In the genomic region with DNA sequence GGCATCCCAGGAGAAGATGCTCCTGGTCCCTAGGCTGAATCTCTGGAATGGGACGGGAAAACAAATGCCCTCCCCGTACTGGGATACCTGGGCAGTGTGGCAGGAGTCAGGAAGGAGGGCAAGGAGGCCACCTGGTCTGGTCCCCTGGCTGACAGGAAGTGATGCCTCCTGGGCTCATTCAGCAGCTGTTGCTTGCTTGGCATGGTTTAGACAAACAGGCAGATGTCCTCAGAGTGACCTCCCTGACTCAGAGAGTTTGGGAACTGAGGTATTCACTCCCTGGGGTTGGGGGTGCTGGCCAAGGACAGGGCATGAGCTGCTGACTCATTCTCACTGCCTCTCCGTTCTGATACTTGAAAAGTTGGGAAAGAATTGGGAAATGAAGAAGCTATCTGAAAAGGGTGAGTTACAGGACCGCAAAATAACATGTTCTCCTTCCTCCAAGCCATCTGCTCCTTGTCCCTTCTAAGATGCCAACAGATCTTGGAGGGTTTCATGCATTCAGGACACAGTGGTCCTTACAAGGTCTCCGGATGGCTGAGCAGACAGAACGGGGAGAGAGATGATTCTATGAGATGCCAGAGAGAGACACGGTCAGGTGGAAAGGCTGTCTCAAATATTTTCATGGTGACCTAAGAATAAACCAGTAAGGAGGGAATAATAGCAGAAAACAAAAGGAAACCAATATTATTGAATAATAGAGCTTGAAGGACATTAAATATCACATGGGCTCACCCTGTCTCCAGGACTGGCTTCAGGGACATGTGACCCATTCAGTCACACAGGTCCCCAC, we compare ENCODE assay signal across 9 cellular contexts.
DNase-seq lines count a peak whose midpoint lies in the region; ATAC-seq and TF ChIP-seq lines count a peak whose summit lies in the region.
"Had no signal": no experiment of that assay in that cellular context is flagged by ENCODE, and none has a peak within 500 bp of the region (broad histone marks: within the 10 kb centered on the region; RNA-seq: fewer than 3 reads in every experiment).

No MANE protein-coding gene starts in this region.

- H2AFZ ChIP-seq in OCI-LY7 (ENCODE audit: low read length): no peak overlapping the region

- peaks cover 3% of the 10 kb centered on the region for H3K27me3 Mint-ChIP-seq in endothelial cell (ENCODE audit: unreplicated experiment)
- no peaks in the 10 kb centered on the region for H3K27me3 Mint-ChIP-seq in endodermal cell (ENCODE audit: insufficient read depth)

- H3K4me1 Mint-ChIP-seq in endothelial cell (ENCODE audit: unreplicated experiment) (no peaks in the 10 kb centered on the region), endodermal cell (no peaks in the 10 kb centered on the region)

- H3K4me3 Mint-ChIP-seq in endothelial cell (ENCODE audit: unreplicated experiment) (no peak overlapping the region), endodermal cell (no peak overlapping the region)
- H3K4me3 Mint-ChIP-seq: dendritic cell treated with granulocyte-macrophage colony-stimulating factor and Interleukin-4, amounts not matched to agents 40 ng/mL and 50 ng/mL, for 4 days had no signal

- peak; percentile 67 for ATAC-seq in thoracic aorta (ENCODE audit: insufficient number of reproducible peaks, low FRiP score, low read depth)

- H3K36me3 Mint-ChIP-seq in endothelial cell (ENCODE audit: low read depth, unreplicated experiment) (peaks cover 5% of the 10 kb centered on the region), endodermal cell (ENCODE audit: low read depth) (no peaks in the 10 kb centered on the region)

- H3K4me3 ChIP-seq in HFF-Myc (replicated peaks; ENCODE audit: low read depth, low read length) (no peak overlapping the region), ascending aorta (no peak overlapping the region), right atrium auricular region (no peak overlapping the region), thoracic aorta (no peak overlapping the region), OCI-LY7 (ENCODE audit: low read depth, low read length, poor library complexity, severe bottlenecking) (no peak overlapping the region), endodermal cell (ENCODE audit: low read length) (no peak overlapping the region)

- H3K27ac Mint-ChIP-seq in endothelial cell (ENCODE audit: unreplicated experiment) (no peak overlapping the region), endodermal cell (no peak overlapping the region)
- H3K27ac Mint-ChIP-seq: dendritic cell treated with granulocyte-macrophage colony-stimulating factor and Interleukin-4, amounts not matched to agents 40 ng/mL and 50 ng/mL, for 4 days had no signal

- H3K9me3 ChIP-seq in ascending aorta (no peaks in the 10 kb centered on the region), right atrium auricular region (no peaks in the 10 kb centered on the region), thoracic aorta (no peaks in the 10 kb centered on the region), OCI-LY7 (ENCODE audit: low read length) (no peaks in the 10 kb centered on the region), endodermal cell (ENCODE audit: control insufficient read depth, low read length) (no peaks in the 10 kb centered on the region)

- 92 to 94% methylated on average over 5 to 7 of the region's 7 CpGs for WGBS in endodermal cell (ENCODE audit: insufficient coverage in 1 of 2, insufficient read length in 1 of 2), 2 experiments

- H3K4me1 ChIP-seq in ascending aorta (no peaks in the 10 kb centered on the region), right atrium auricular region (no peaks in the 10 kb centered on the region), thoracic aorta (ENCODE audit: control insufficient read depth in 1 of 2, low read depth in 2 of 2) (peaks cover 0 to 33% of the 10 kb centered on the region in 2 donors), OCI-LY7 (ENCODE audit: insufficient read depth, low read length, poor library complexity, severe bottlenecking) (no peaks in the 10 kb centered on the region), endodermal cell (ENCODE audit: control insufficient read depth, insufficient read depth, low read length) (no peaks in the 10 kb centered on the region)

- TF ChIP-seq CTCF in HFF-Myc (IDR thresholded peaks at IDR 0.05; ENCODE audit: low read depth, low read length, missing control alignments) (no peak), ascending aorta (IDR thresholded peaks at IDR 0.05) (no peak), right atrium auricular region (IDR thresholded peaks at IDR 0.05) (no peak), thoracic aorta (IDR thresholded peaks at IDR 0.05) (no peak), OCI-LY7 (conservative IDR thresholded peaks at IDR 0.05; ENCODE audit: low read length) (no peak), endothelial cell (IDR thresholded peaks at IDR 0.05; ENCODE audit: unreplicated experiment) (no peak), endodermal cell (conservative IDR thresholded peaks at IDR 0.05) (no peak)

- DNase-seq in HFF-Myc (ENCODE audit: extremely low read depth, low read depth): peak; percentile 69
- peak; percentile 55 to 87 for DNase-seq in ascending aorta (ENCODE audit: low spot score in 2 of 2)
- DNase-seq in right atrium auricular region (ENCODE audit: low spot score): peak; percentile 94
- peak; percentile 59 for DNase-seq in thoracic aorta (ENCODE audit: low spot score)
- DNase-seq in OCI-LY7 (ENCODE audit: low spot score): no peak
- DNase-seq in activated CD4-positive, alpha-beta T cell treated with anti-CD3 and anti-CD28 coated beads for 48 hours: no peak
- DNase-seq in endothelial cell (ENCODE audit: low spot score): no peak
- DNase-seq in endodermal cell: no peak

- CTCF ChIA-PET in OCI-LY7 (lab: Charles Lee; ENCODE audit: unreplicated experiment): no interaction called here

- no peaks in the 10 kb centered on the region for H3K36me3 ChIP-seq in ascending aorta
- H3K36me3 ChIP-seq in right atrium auricular region: no peaks in the 10 kb centered on the region
- no peaks in the 10 kb centered on the region for H3K36me3 ChIP-seq in thoracic aorta
- no peaks in the 10 kb centered on the region for H3K36me3 ChIP-seq in OCI-LY7 (ENCODE audit: insufficient read depth, low read length)
- no peaks in the 10 kb centered on the region for H3K36me3 ChIP-seq in endodermal cell (ENCODE audit: control insufficient read depth, insufficient read depth, low read length)

- no peaks in the 10 kb centered on the region for H3K27me3 ChIP-seq in ascending aorta
- no peaks in the 10 kb centered on the region for H3K27me3 ChIP-seq in right atrium auricular region
- H3K27me3 ChIP-seq in thoracic aorta (replicated peaks; ENCODE audit: insufficient read depth): no peaks in the 10 kb centered on the region
- no peaks in the 10 kb centered on the region for H3K27me3 ChIP-seq in endodermal cell (ENCODE audit: control insufficient read depth, insufficient read depth, low read length, poor library complexity, severe bottlenecking)

- POLR2A ChIA-PET in OCI-LY7 (lab: Charles Lee): no interaction called here

- H3K27ac ChIP-seq in ascending aorta: peak overlapping the region in 1 of 2 donors; percentile 38
- peak overlapping the region; percentile 35 to 40 for H3K27ac ChIP-seq in right atrium auricular region
- peak overlapping the region in 1 of 2 donors; percentile 32 for H3K27ac ChIP-seq in thoracic aorta
- no peak overlapping the region for H3K27ac ChIP-seq in OCI-LY7 (ENCODE audit: low read depth, low read length, poor library complexity, severe bottlenecking)
- H3K27ac ChIP-seq in endodermal cell (ENCODE audit: low read depth, low read length): no peak overlapping the region

- no peak overlapping the region for H3K4me2 ChIP-seq in OCI-LY7 (ENCODE audit: low read length)

- no peak overlapping the region for H3K9ac ChIP-seq in endodermal cell (ENCODE audit: extremely low read depth, low read length, poor library complexity, severe bottlenecking)

- intact Hi-C loops in ascending aorta (cut with DNase I): no loop called here
- intact Hi-C loops in OCI-LY7 (cut with micrococcal nuclease; ENCODE audit: unreplicated experiment): no loop called here

- no peaks in the 10 kb centered on the region for H4K20me1 ChIP-seq in OCI-LY7 (ENCODE audit: insufficient read depth, low read length)

- no peaks in the 10 kb centered on the region for H3K79me2 ChIP-seq in OCI-LY7 (ENCODE audit: insufficient read depth, low read depth, low read length)

- H3K9me2 ChIP-seq in OCI-LY7 (ENCODE audit: insufficient read depth, low read length): no peaks in the 10 kb centered on the region

- BruUV-seq in OCI-LY7 (replicated peaks; lab: Mats Ljungman, UMichigan): no TSS peak

- peaks cover 6% of the 10 kb centered on the region for H3K9me3 Mint-ChIP-seq in endothelial cell (ENCODE audit: unreplicated experiment)
- no peaks in the 10 kb centered on the region for H3K9me3 Mint-ChIP-seq in endodermal cell
- H3K9me3 Mint-ChIP-seq: dendritic cell treated with granulocyte-macrophage colony-stimulating factor and Interleukin-4, amounts not matched to agents 40 ng/mL and 50 ng/mL, for 4 days had no signal

Comparison
In these comparisons a context has a peak if more than half of its experiments do, and no peak if none do; other contexts are left out.
1. DNase-seq: peak in HFF-Myc (single experiment), ascending aorta (2 of 2), right atrium auricular region (single experiment) and thoracic aorta (single experiment); none in OCI-LY7 (single experiment), activated CD4-positive, alpha-beta T cell treated with anti-CD3 and anti-CD28 coated beads for 48 hours (single experiment), endothelial cell (single experiment) and endodermal cell (single experiment).
2. H3K27ac ChIP-seq: peak in right atrium auricular region (2 of 2); none in OCI-LY7 (single experiment) and endodermal cell (single experiment).